Comparison of ENCODE assay signal across 30 cellular contexts in genomic region chr6:12163744-12164507, GRCh38.
DNase-seq lines count a peak whose midpoint lies in the region; ATAC-seq and TF ChIP-seq lines count a peak whose summit lies in the region.
"Had no signal": no experiment of that assay in that cellular context is flagged by ENCODE, and none has a peak within 500 bp of the region (broad histone marks: within the 10 kb centered on the region; RNA-seq: fewer than 3 reads in every experiment).

No MANE protein-coding gene starts in this region.

- H4K91ac ChIP-seq in IMR-90 (ENCODE audit: insufficient read depth, low read depth, low read length) (no peak overlapping the region), trophoblast cell (ENCODE audit: low read depth, low read length) (no peak overlapping the region)

- H3K14ac ChIP-seq in IMR-90 (replicated peaks; ENCODE audit: low read depth, low read length) (no peak overlapping the region; the same call in 1 of the 2 replicates), trophoblast cell (ENCODE audit: low read length) (no peak overlapping the region)

- no peak overlapping the region for H2BK120ac ChIP-seq in IMR-90 (ENCODE audit: low read depth, low read length)
- H2BK120ac ChIP-seq in trophoblast cell (ENCODE audit: insufficient read depth, low read length, poor library complexity): peak overlapping the region; percentile 13

- peak overlapping the region; percentile 37; the same call in 1 of the 2 replicates for H3K18ac ChIP-seq in IMR-90 (ENCODE audit: low read depth, low read length)
- H3K18ac ChIP-seq in trophoblast cell (ENCODE audit: low read length): no peak overlapping the region

- H3K9ac ChIP-seq in IMR-90 (ENCODE audit: low read depth, low read length) (no peak overlapping the region), trophoblast cell (ENCODE audit: low read length) (no peak overlapping the region)
- H3K9ac ChIP-seq: KMS-11 had no signal

- no peaks in the 10 kb centered on the region for H3K79me2 ChIP-seq in trophoblast cell (ENCODE audit: control insufficient read depth, insufficient read depth, low read length, poor library complexity)

- H2BK12ac ChIP-seq in trophoblast cell (ENCODE audit: low read length): peak overlapping the region; percentile 23

- 91% methylated on average over 6 of the region's 19 CpGs; no CpG with 5 or more reads in 1 of the 2 experiments for WGBS in IMR-90 (ENCODE audit: extremely low coverage in 2 of 2, insufficient read length in 1 of 2), 2 experiments
- no CpG with 5 or more reads among the region's 19 CpGs for WGBS in trophoblast cell (ENCODE audit: extremely low coverage, insufficient coverage, insufficient read length)

- H4K8ac ChIP-seq in IMR-90 (ENCODE audit: low read depth in 2 of 2, low read length in 2 of 2) (no peak overlapping the region), trophoblast cell (ENCODE audit: low read depth, low read length) (no peak overlapping the region)

- in situ Hi-C loops in IMR-90 (cut with MboI; ENCODE audit: low sequenced_read_pairs): no loop called here

- CTCF ChIA-PET in activated CD8-positive, alpha-beta T cell treated with anti-CD3 and anti-CD28 coated beads, Interleukin-2, amount 10 ng/mL, durations not matched to agents 7 days and 5 days (lab: Charles Lee): interaction anchor here (1.4 kb wide), 1 partner anchor 226 kb away, joined by 3 read pairs; no protein-coding TSS in a partner anchor
- CTCF ChIA-PET in activated CD8-positive, alpha-beta T cell treated with anti-CD3 and anti-CD28 coated beads for 36 hours (lab: Charles Lee): interaction anchor here (1.4 kb wide), 1 partner anchor 10 kb away, joined by 3 read pairs; no protein-coding TSS in a partner anchor
- CTCF ChIA-PET in IMR-90 (lab: Yijun Ruan, JAX): no interaction called here

- peak overlapping the region; percentile 3; the same call in 1 of the 2 replicates for H3K4ac ChIP-seq in IMR-90 (ENCODE audit: low read depth, low read length)
- no peak overlapping the region for H3K4ac ChIP-seq in trophoblast cell (ENCODE audit: low read depth, low read length)

- peak overlapping the region; percentile 80 for H3K27ac Mint-ChIP-seq in activated CD8-positive, alpha-beta T cell treated with anti-CD3 and anti-CD28 coated beads, Interleukin-2, amount 10 ng/mL, durations not matched to agents 7 days and 5 days
- H3K27ac Mint-ChIP-seq in activated CD8-positive, alpha-beta T cell treated with anti-CD3 and anti-CD28 coated beads for 36 hours: no peak overlapping the region
- H3K27ac Mint-ChIP-seq in effector memory CD8-positive, alpha-beta T cell: peak overlapping the region; percentile 11 to 74
- H3K27ac Mint-ChIP-seq: activated naive CD4-positive, alpha-beta T cell treated with anti-CD3 and anti-CD28 coated beads for 36 hours; stimulated activated naive CD8-positive, alpha-beta T cell treated with anti-CD3 and anti-CD28 coated beads, Interleukin-15, Interleukin-2, amounts not matched to agents 100 ng/mL and 50 ng/mL, for 24 hours had no signal

- no peak overlapping the region for H4K5ac ChIP-seq in IMR-90 (ENCODE audit: low read depth, low read length)

- peaks cover 23% of the 10 kb centered on the region for H3K36me3 ChIP-seq in IMR-90 (ENCODE audit: control insufficient read depth, insufficient read depth, low read length)
- H3K36me3 ChIP-seq in trophoblast cell (ENCODE audit: control insufficient read depth in 1 of 2, insufficient read depth in 2 of 2, low read length in 2 of 2): peaks cover 16 to 19% of the 10 kb centered on the region in 2 experiments
- H3K36me3 ChIP-seq: breast epithelium had no signal

- intact Hi-C loops in activated CD8-positive, alpha-beta T cell treated with anti-CD3 and anti-CD28 coated beads for 36 hours (cut with micrococcal nuclease): no loop called here
- intact Hi-C loops in IMR-90 (cut with micrococcal nuclease): no loop called here

- ATAC-seq in activated CD8-positive, alpha-beta T cell treated with anti-CD3 and anti-CD28 coated beads, Interleukin-2, amount 10 ng/mL, durations not matched to agents 7 days and 5 days: no peak
- ATAC-seq in activated CD8-positive, alpha-beta T cell treated with anti-CD3 and anti-CD28 coated beads for 36 hours: no peak
- no peak for ATAC-seq in IMR-90 (ENCODE audit: low read depth)
- ATAC-seq in effector memory CD8-positive, alpha-beta T cell (replicated peaks): no peak
- ATAC-seq in GM21423 (IDR thresholded peaks at IDR 0.05; ENCODE audit: unreplicated experiment): no peak
- no peak for ATAC-seq in GM19395 (IDR thresholded peaks at IDR 0.05; ENCODE audit: unreplicated experiment)
- ATAC-seq: pancreas had no signal

- H2BK15ac ChIP-seq in IMR-90 (ENCODE audit: low read depth, low read length): no peak overlapping the region

- 0 out of 2 replicates have a peak overlapping the region, but pooled peaks have one; percentile 43 for H3K27ac ChIP-seq in IMR-90 (ENCODE audit: insufficient read depth, low read length)
- peak overlapping the region; percentile 40 for H3K27ac ChIP-seq in trophoblast cell (ENCODE audit: low read depth, low read length)
- H3K27ac ChIP-seq: breast epithelium, HL-60, KMS-11, pancreas, PC-9, testis, VCaP had no signal

- no peak overlapping the region for H2BK20ac ChIP-seq in IMR-90 (ENCODE audit: low read depth, low read length)

- H3K23ac ChIP-seq in IMR-90 (ENCODE audit: low read depth, low read length) (no peak overlapping the region), trophoblast cell (ENCODE audit: low read length) (no peak overlapping the region)

- H3K4me1 ChIP-seq in IMR-90 (ENCODE audit: control insufficient read depth, insufficient read depth, low read length) (peaks cover 7% of the 10 kb centered on the region), trophoblast cell (ENCODE audit: control insufficient read depth in 1 of 2, insufficient read depth in 2 of 2, low read length in 2 of 2) (peaks cover 8 to 13% of the 10 kb centered on the region in 2 experiments)
- H3K4me1 ChIP-seq: breast epithelium, pancreas, testis had no signal

- no peaks in the 10 kb centered on the region for H3K9me3 Mint-ChIP-seq in activated CD8-positive, alpha-beta T cell treated with anti-CD3 and anti-CD28 coated beads, Interleukin-2, amount 10 ng/mL, durations not matched to agents 7 days and 5 days (ENCODE audit: insufficient read depth)
- H3K9me3 Mint-ChIP-seq in activated CD8-positive, alpha-beta T cell treated with anti-CD3 and anti-CD28 coated beads for 36 hours: no peaks in the 10 kb centered on the region
- no peaks in the 10 kb centered on the region for H3K9me3 Mint-ChIP-seq in effector memory CD8-positive, alpha-beta T cell
- H3K9me3 Mint-ChIP-seq: activated naive CD4-positive, alpha-beta T cell treated with anti-CD3 and anti-CD28 coated beads for 36 hours; CD4-positive, alpha-beta memory T cell; immature natural killer cell; neural crest cell; stimulated activated naive CD8-positive, alpha-beta T cell treated with anti-CD3 and anti-CD28 coated beads, Interleukin-15, Interleukin-2, amounts not matched to agents 100 ng/mL and 50 ng/mL, for 24 hours had no signal

- TF ChIP-seq POLR2A in IMR-90 (IDR thresholded peaks at IDR 0.05; ENCODE audit: low read depth, low read length): no peak

- H3K4me1 Mint-ChIP-seq in activated CD8-positive, alpha-beta T cell treated with anti-CD3 and anti-CD28 coated beads, Interleukin-2, amount 10 ng/mL, durations not matched to agents 7 days and 5 days (ENCODE audit: low read depth): peaks cover 40% of the 10 kb centered on the region
- H3K4me1 Mint-ChIP-seq in activated CD8-positive, alpha-beta T cell treated with anti-CD3 and anti-CD28 coated beads for 36 hours (ENCODE audit: low read depth): peaks cover 27% of the 10 kb centered on the region
- peaks cover 16 to 17% of the 10 kb centered on the region in 2 donors for H3K4me1 Mint-ChIP-seq in effector memory CD8-positive, alpha-beta T cell (ENCODE audit: low read depth in 2 of 2)

- H2AK9ac ChIP-seq in IMR-90 (replicated peaks; ENCODE audit: low read depth, low read length, poor library complexity): no peak overlapping the region

- no peak overlapping the region for H3K56ac ChIP-seq in IMR-90 (ENCODE audit: extremely low read depth, insufficient read depth, low read length)

- H3K79me1 ChIP-seq in IMR-90 (ENCODE audit: low read depth in 1 of 2, low read length in 2 of 2): peaks cover 5 to 16% of the 10 kb centered on the region in 2 experiments; a peak in 3 of 4 replicates
- H3K79me1 ChIP-seq in trophoblast cell (ENCODE audit: low read length): peaks cover 3% of the 10 kb centered on the region

- H3K9me3 ChIP-seq in IMR-90 (ENCODE audit: control insufficient read depth, insufficient read depth, low read length) (no peaks in the 10 kb centered on the region), trophoblast cell (ENCODE audit: insufficient read depth, low read depth, low read length) (no peaks in the 10 kb centered on the region)
- H3K9me3 ChIP-seq: breast epithelium, pancreas, testis had no signal

- peaks cover 16% of the 10 kb centered on the region for H3K9me1 ChIP-seq in IMR-90 (ENCODE audit: insufficient read depth, low read length)

- no peak for TF ChIP-seq RAD21 in IMR-90 (IDR thresholded peaks at IDR 0.05; ENCODE audit: low read length)

- peaks cover 32% of the 10 kb centered on the region for H3K36me3 Mint-ChIP-seq in activated CD8-positive, alpha-beta T cell treated with anti-CD3 and anti-CD28 coated beads, Interleukin-2, amount 10 ng/mL, durations not matched to agents 7 days and 5 days (ENCODE audit: low read depth)
- peaks cover 38% of the 10 kb centered on the region for H3K36me3 Mint-ChIP-seq in activated CD8-positive, alpha-beta T cell treated with anti-CD3 and anti-CD28 coated beads for 36 hours (ENCODE audit: low read depth)
- H3K36me3 Mint-ChIP-seq in effector memory CD8-positive, alpha-beta T cell (ENCODE audit: insufficient read depth): peaks cover 18% of the 10 kb centered on the region

- no peak overlapping the region; the same call in 1 of the 2 replicates for H3K4me2 ChIP-seq in IMR-90 (ENCODE audit: low read depth, low read length)
- H3K4me2 ChIP-seq in trophoblast cell (ENCODE audit: low read length): no peak overlapping the region
- H3K4me2 ChIP-seq: KMS-11, PC-9 had no signal

- peak overlapping the region; percentile 43 for H3K4me3 Mint-ChIP-seq in activated CD8-positive, alpha-beta T cell treated with anti-CD3 and anti-CD28 coated beads, Interleukin-2, amount 10 ng/mL, durations not matched to agents 7 days and 5 days
- no peak overlapping the region for H3K4me3 Mint-ChIP-seq in activated CD8-positive, alpha-beta T cell treated with anti-CD3 and anti-CD28 coated beads for 36 hours
- peak overlapping the region in 1 of 2 donors; percentile 9 for H3K4me3 Mint-ChIP-seq in effector memory CD8-positive, alpha-beta T cell
- H3K4me3 Mint-ChIP-seq: activated naive CD4-positive, alpha-beta T cell treated with anti-CD3 and anti-CD28 coated beads for 36 hours; neural crest cell; stimulated activated naive CD8-positive, alpha-beta T cell treated with anti-CD3 and anti-CD28 coated beads, Interleukin-15, Interleukin-2, amounts not matched to agents 100 ng/mL and 50 ng/mL, for 24 hours had no signal

- H3K4me3 ChIP-seq in IMR-90 (ENCODE audit: insufficient read depth, low read depth, low read length) (no peak overlapping the region), trophoblast cell (ENCODE audit: low read depth, low read length) (no peak overlapping the region)
- H3K4me3 ChIP-seq: breast epithelium, pancreas, PC-9, skin epidermis, testis had no signal

- POLR2A ChIA-PET in activated CD8-positive, alpha-beta T cell treated with anti-CD3 and anti-CD28 coated beads, Interleukin-2, amount 10 ng/mL, durations not matched to agents 7 days and 5 days (lab: Charles Lee): interaction anchor here (1.1 kb wide), 1 partner anchor 69 kb away, joined by 4 read pairs; no protein-coding TSS in a partner anchor
- POLR2A ChIA-PET in activated CD8-positive, alpha-beta T cell treated with anti-CD3 and anti-CD28 coated beads for 36 hours (lab: Charles Lee): no interaction called here
- POLR2A ChIA-PET in IMR-90 (lab: Charles Lee; ENCODE audit: unreplicated experiment): no interaction called here

- H2AFZ ChIP-seq in IMR-90 (replicated peaks; ENCODE audit: low read length, poor library complexity): no peak overlapping the region
- H2AFZ ChIP-seq in trophoblast cell (ENCODE audit: insufficient read depth, low read length, poor library complexity): no peak overlapping the region
- H2AFZ ChIP-seq: PC-9 had no signal

- H3K27me3 ChIP-seq in IMR-90 (ENCODE audit: control insufficient read depth, insufficient read depth, low read length) (no peaks in the 10 kb centered on the region), trophoblast cell (ENCODE audit: insufficient read depth, low read length) (no peaks in the 10 kb centered on the region)
- H3K27me3 ChIP-seq: breast epithelium, pancreas, testis had no signal

- TF ChIP-seq CTCF in activated CD8-positive, alpha-beta T cell treated with anti-CD3 and anti-CD28 coated beads for 36 hours (IDR thresholded peaks at IDR 0.05): no peak
- TF ChIP-seq CTCF in IMR-90 (conservative IDR thresholded peaks at IDR 0.05; ENCODE audit: low read depth, low read length): no peak

- H2BK5ac ChIP-seq in IMR-90 (ENCODE audit: low read depth, low read length, poor library complexity, severe bottlenecking) (no peak overlapping the region), trophoblast cell (ENCODE audit: low read depth, low read length, poor library complexity) (no peak overlapping the region)

- no peak overlapping the region; the same call in 1 of the 2 replicates for H2AK5ac ChIP-seq in IMR-90 (ENCODE audit: low read depth, low read length)
- no peak overlapping the region for H2AK5ac ChIP-seq in trophoblast cell (ENCODE audit: low read length)

- H3K27me3 Mint-ChIP-seq in activated CD8-positive, alpha-beta T cell treated with anti-CD3 and anti-CD28 coated beads, Interleukin-2, amount 10 ng/mL, durations not matched to agents 7 days and 5 days (ENCODE audit: low read depth): no peaks in the 10 kb centered on the region
- H3K27me3 Mint-ChIP-seq in activated CD8-positive, alpha-beta T cell treated with anti-CD3 and anti-CD28 coated beads for 36 hours: no peaks in the 10 kb centered on the region
- H3K27me3 Mint-ChIP-seq in effector memory CD8-positive, alpha-beta T cell: no peaks in the 10 kb centered on the region
- H3K27me3 Mint-ChIP-seq: CD4-positive, alpha-beta memory T cell; stimulated activated naive CD8-positive, alpha-beta T cell treated with anti-CD3 and anti-CD28 coated beads, Interleukin-15, Interleukin-2, amounts not matched to agents 100 ng/mL and 50 ng/mL, for 24 hours had no signal

- no peaks in the 10 kb centered on the region for H4K20me1 ChIP-seq in IMR-90 (ENCODE audit: insufficient read depth, low read length)

- no peak overlapping the region for H4K12ac ChIP-seq in trophoblast cell (ENCODE audit: low read depth, low read length)

- dilution Hi-C loops in IMR-90 (cut with HindIII; ENCODE audit: low sequenced_read_pairs, unreplicated experiment): no loop called here

- TSS peak; percentile 77 for BruUV-seq in IMR-90 (replicated peaks; lab: Mats Ljungman, UMichigan)

- no peak for DNase-seq in activated CD8-positive, alpha-beta T cell treated with anti-CD3 and anti-CD28 coated beads, Interleukin-2, amount 10 ng/mL, durations not matched to agents 7 days and 5 days
- DNase-seq in activated CD8-positive, alpha-beta T cell treated with anti-CD3 and anti-CD28 coated beads for 36 hours: no peak
- no peak for DNase-seq in IMR-90
- no peak for DNase-seq in effector memory CD8-positive, alpha-beta T cell
- peak; percentile 95 for DNase-seq in trophoblast cell
- no peak for DNase-seq in stimulated activated naive CD4-positive, alpha-beta T cell (lab: John Stamatoyannopoulos, UW)
- DNase-seq: activated CD4-positive, alpha-beta T cell treated with anti-CD3 and anti-CD28 coated beads for 48 hours; effector CD4-positive, alpha-beta T cell; hypothalamus; mammary epithelial cell; NCI-H1417 treated with DMSO at 0.1 percent for 48 hours; NCI-H2081; NCI-H526; pancreas; PC-9; retina; SHP77; testis had no signal

Comparison
In these comparisons a context has a peak if more than half of its experiments do, and no peak if none do; other contexts are left out.
1. DNase-seq: peak in trophoblast cell (2 of 2); none in activated CD8-positive, alpha-beta T cell treated with anti-CD3 and anti-CD28 coated beads, Interleukin-2, amount 10 ng/mL, durations not matched to agents 7 days and 5 days (single experiment), activated CD8-positive, alpha-beta T cell treated with anti-CD3 and anti-CD28 coated beads for 36 hours (single experiment), IMR-90 (single experiment), effector memory CD8-positive, alpha-beta T cell (0 of 3) and stimulated activated naive CD4-positive, alpha-beta T cell (0 of 6).